Comparison of ENCODE assay signal across 8 cellular contexts in the genomic region with DNA sequence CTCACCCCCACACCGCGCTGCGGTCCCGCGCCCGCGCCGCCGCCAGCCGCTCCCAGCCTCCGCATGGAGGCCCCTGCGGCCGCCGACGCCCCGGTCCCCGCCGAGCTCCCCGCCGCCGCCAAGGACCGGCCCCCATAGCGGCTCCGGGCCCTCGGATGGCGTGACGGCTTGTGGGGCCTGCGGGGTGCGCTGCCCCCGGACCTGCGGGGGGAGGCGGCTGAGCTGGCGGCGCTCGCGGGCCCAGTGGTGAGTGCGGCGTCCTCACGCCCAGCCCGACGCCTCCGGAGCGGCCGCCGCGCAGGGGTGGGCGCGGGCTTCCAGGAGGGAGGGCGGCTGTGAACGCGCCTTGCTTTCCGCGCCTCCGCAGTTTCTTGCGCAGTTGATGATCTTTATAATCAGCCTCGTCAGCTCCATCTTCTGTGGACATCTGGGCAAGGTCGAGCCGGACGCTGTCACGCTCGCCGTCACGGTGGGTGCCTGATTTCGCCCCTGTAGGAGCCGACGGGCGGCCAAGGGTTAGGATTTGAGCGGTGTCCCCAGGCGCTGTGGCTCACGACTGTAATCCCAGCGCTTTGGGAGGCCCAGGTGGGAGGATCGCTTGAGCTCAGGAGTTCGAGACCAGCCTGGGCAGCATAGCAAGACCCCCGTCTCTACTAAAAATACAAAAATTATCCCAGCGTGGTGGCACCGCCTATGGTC. TPM values are rescaled to one million over a fixed set of nuclear protein-coding genes. Genes with fewer than 3 reads are reported as not detected.
DNase-seq lines count a peak whose midpoint lies in the region; ATAC-seq and TF ChIP-seq lines count a peak whose summit lies in the region.

No MANE protein-coding gene starts in this region.

- peak; percentile 10 for DNase-seq in RWPE1 (ENCODE audit: low spot score)
- DNase-seq in foreskin keratinocyte: no peak
- peak; percentile 56 for DNase-seq in nephron progenitor cell
- no peak for DNase-seq in superior temporal gyrus (ENCODE audit: extremely low spot score)
- DNase-seq in activated naive CD4-positive, alpha-beta T cell treated with anti-CD3 and anti-CD28 coated beads, Interleukin-2, amount 50 U/mL, for 16 hours: no peak
- no peak for DNase-seq in SIG-M5 (lab: John Stamatoyannopoulos, UW)
- no peak for DNase-seq in NCI-H1694 treated with DMSO at 0.1 percent for 48 hours (lab: John Stamatoyannopoulos, UW)

- TF ChIP-seq CTCF in RWPE1 (conservative IDR thresholded peaks at IDR 0.05; ENCODE audit: low read depth) (no peak), foreskin keratinocyte (conservative IDR thresholded peaks at IDR 0.05) (no peak), nephron progenitor cell (IDR thresholded peaks at IDR 0.05) (no peak)

- H3K4me3 ChIP-seq in ACC112 (ENCODE audit: low read depth, low read length): peak overlapping the region; percentile 57

- no peak overlapping the region for H3K27ac Mint-ChIP-seq in nephron progenitor cell

- CTCF ChIA-PET in RWPE1 (lab: Yijun Ruan, JAX): no interaction called here

- peak overlapping the region; percentile 29 for H2AFZ ChIP-seq in ACC112 (ENCODE audit: low read length, unreplicated experiment)

- no peaks in the 10 kb centered on the region for H3K4me1 Mint-ChIP-seq in nephron progenitor cell

- POLR2A ChIA-PET in RWPE1 (lab: Yijun Ruan, JAX; ENCODE audit: low non-redundant PET): no interaction called here

- H3K36me3 ChIP-seq in ACC112 (ENCODE audit: insufficient read depth, low read length): no peaks in the 10 kb centered on the region

- peak; percentile 42 for ATAC-seq in foreskin keratinocyte

- peak overlapping the region; percentile 86 for H3K4me3 Mint-ChIP-seq in nephron progenitor cell

- H3K27ac ChIP-seq in ACC112 (ENCODE audit: low read depth, low read length) (no peak overlapping the region), RWPE1 (no peak overlapping the region), foreskin keratinocyte (no peak overlapping the region)

- H3K27me3 ChIP-seq in ACC112 (ENCODE audit: insufficient read depth, low read length): peaks cover 19% of the 10 kb centered on the region
- H3K27me3 ChIP-seq in foreskin keratinocyte: peaks cover 38% of the 10 kb centered on the region

- no peaks in the 10 kb centered on the region for H3K9me3 Mint-ChIP-seq in nephron progenitor cell

- no peaks in the 10 kb centered on the region for H3K79me2 ChIP-seq in ACC112 (ENCODE audit: control insufficient read depth, insufficient read depth, low read length, unreplicated experiment)

- no peaks in the 10 kb centered on the region for H3K36me3 Mint-ChIP-seq in nephron progenitor cell (ENCODE audit: low read depth)

- H3K4me1 ChIP-seq in ACC112 (ENCODE audit: control insufficient read depth, insufficient read depth, low read length, unreplicated experiment) (no peaks in the 10 kb centered on the region), foreskin keratinocyte (no peaks in the 10 kb centered on the region)

- H3K27me3 Mint-ChIP-seq in nephron progenitor cell (ENCODE audit: low read depth, poor library complexity): peaks cover 57% of the 10 kb centered on the region

RNA-seq across cellular contexts. Expression of gene SLC47A1, which starts 46.4 kb away (rescaled TPM):
- total RNA-seq in foreskin keratinocyte: 1.8 and 2.0 TPM in 2 replicates
- polyA plus RNA-seq in foreskin keratinocyte: 1.3 and 1.4 TPM in 2 replicates

Comparison
In these comparisons a context has a peak if more than half of its experiments do, and no peak if none do; other contexts are left out.
1. DNase-seq: peak in RWPE1 (single experiment) and nephron progenitor cell (single experiment); none in foreskin keratinocyte (0 of 2), superior temporal gyrus (single experiment), activated naive CD4-positive, alpha-beta T cell treated with anti-CD3 and anti-CD28 coated beads, Interleukin-2, amount 50 U/mL, for 16 hours (single experiment), SIG-M5 (single experiment) and NCI-H1694 treated with DMSO at 0.1 percent for 48 hours (single experiment).